In the genomic region with DNA sequence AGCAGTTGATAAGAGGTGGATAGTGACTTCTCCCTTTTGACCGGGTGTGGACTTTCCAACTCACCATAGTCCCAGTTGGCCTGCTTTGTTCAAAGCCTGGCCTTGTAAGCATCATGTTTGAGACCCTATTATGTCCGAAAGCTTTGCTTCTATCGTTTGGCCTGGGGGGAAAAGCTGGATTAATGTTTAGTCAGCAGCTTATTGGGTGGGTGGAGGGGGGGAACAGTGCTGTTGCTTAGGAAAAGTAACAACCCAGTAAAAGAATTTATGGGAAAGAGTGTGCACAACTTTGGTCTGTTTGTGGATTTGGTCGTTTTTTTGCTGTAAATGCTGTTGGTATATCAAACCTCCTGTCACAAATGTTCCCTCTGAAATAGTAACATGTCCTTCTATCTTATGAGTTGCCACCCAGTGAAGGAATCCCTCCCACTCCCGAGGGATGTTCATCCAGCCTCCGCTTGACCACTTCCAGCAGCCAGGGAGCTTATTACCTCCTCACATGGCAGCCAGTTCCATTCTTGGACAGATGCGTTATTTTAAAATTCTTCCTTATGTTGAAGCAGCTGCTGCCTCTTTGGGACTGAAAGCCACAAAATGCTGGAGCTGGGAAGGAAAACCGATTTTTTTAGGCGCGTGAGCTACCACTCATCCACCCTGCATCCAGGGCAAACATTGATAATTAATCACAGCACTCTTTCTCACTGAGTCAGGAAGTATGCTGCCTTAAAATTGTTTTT, we compare ENCODE assay signal across 18 cellular contexts. TPM values are rescaled to one million over a fixed set of nuclear protein-coding genes. Genes with fewer than 3 reads are reported as not detected.
DNase-seq lines count a peak whose midpoint lies in the region; ATAC-seq, FAIRE-seq and TF ChIP-seq lines count a peak whose summit lies in the region.
"Had no signal": no experiment of that assay in that cellular context is flagged by ENCODE, and none has a peak within 500 bp of the region (broad histone marks: within the 10 kb centered on the region; RNA-seq: fewer than 3 reads in every experiment).

No MANE protein-coding gene starts in this region.

- intact Hi-C loops in activated B cell treated with CpG ODN at 0.5 μM for 24 hours (cut with micrococcal nuclease), result no loop called here
- intact Hi-C loops in pancreas (cut with DNase I), result no loop called here
- intact Hi-C loops in transverse colon (cut with DNase I; ENCODE audit: low total_unique reads), result no loop called here

- CTCF ChIA-PET in activated CD8-positive, alpha-beta memory T cell treated with anti-CD3 and anti-CD28 coated beads, Interleukin-2, amount 10 ng/mL, durations not matched to agents 7 days and 5 days (lab: Charles Lee), result interaction anchor here (1.1 to 2.0 kb wide), 3 partner anchors 9 to 39 kb away, joined by 3 to 5 read pairs (median 4); a partner anchor contains a TSS
- CTCF ChIA-PET in activated B cell treated with CpG ODN at 0.5 μM for 24 hours (lab: Charles Lee), result interaction anchor here (1.1 kb wide), 1 partner anchor 25 kb away, joined by 3 read pairs; no protein-coding TSS in a partner anchor

- WGBS in gastroesophageal sphincter (ENCODE audit: low coverage in 1 of 2), 2 donors, result 60 to 63% methylated on average over 8 to 10 of the region's 10 CpGs
- WGBS in pancreas, 2 donors, result 76 to 83% methylated on average over 10 of the region's 10 CpGs
- 77 to 78% methylated on average over 9 to 10 of the region's 10 CpGs for WGBS in transverse colon (ENCODE audit: low coverage in 1 of 2), 2 donors

- no peak for TF ChIP-seq CTCF in activated B cell treated with CpG ODN at 0.5 μM for 24 hours (IDR thresholded peaks at IDR 0.05)
- no peak for TF ChIP-seq CTCF in gastroesophageal sphincter (IDR thresholded peaks at IDR 0.05)
- TF ChIP-seq CTCF in pancreas (IDR thresholded peaks at IDR 0.05), result no peak
- no peak for TF ChIP-seq CTCF in transverse colon (IDR thresholded peaks at IDR 0.05)

- no peaks in the 10 kb centered on the region for H3K9me3 Mint-ChIP-seq in activated CD8-positive, alpha-beta memory T cell treated with anti-CD3 and anti-CD28 coated beads, Interleukin-2, amount 10 ng/mL, durations not matched to agents 7 days and 5 days (ENCODE audit: low read depth)
- H3K9me3 Mint-ChIP-seq in activated B cell treated with CpG ODN at 0.5 μM for 24 hours, result no peaks in the 10 kb centered on the region
- H3K9me3 Mint-ChIP-seq: naive thymus-derived CD8-positive, alpha-beta T cell had no signal

- H3K36me3 Mint-ChIP-seq in activated CD8-positive, alpha-beta memory T cell treated with anti-CD3 and anti-CD28 coated beads, Interleukin-2, amount 10 ng/mL, durations not matched to agents 7 days and 5 days, result peaks cover 36% of the 10 kb centered on the region
- peaks cover 75% of the 10 kb centered on the region for H3K36me3 Mint-ChIP-seq in activated B cell treated with CpG ODN at 0.5 μM for 24 hours (ENCODE audit: low read depth)

- FAIRE-seq in pancreas (lab: Jason Lieb, UNC), result no peak
- FAIRE-seq: HTR-8/SVneo, urothelium cell line had no signal

- TF ChIP-seq EP300 in gastroesophageal sphincter (IDR thresholded peaks at IDR 0.05), result no peak
- no peak for TF ChIP-seq EP300 in transverse colon (IDR thresholded peaks at IDR 0.05; ENCODE audit: low read depth)

- H3K4me1 Mint-ChIP-seq in activated CD8-positive, alpha-beta memory T cell treated with anti-CD3 and anti-CD28 coated beads, Interleukin-2, amount 10 ng/mL, durations not matched to agents 7 days and 5 days, result peaks cover 45% of the 10 kb centered on the region
- H3K4me1 Mint-ChIP-seq in activated B cell treated with CpG ODN at 0.5 μM for 24 hours, result peaks cover 23% of the 10 kb centered on the region

- H3K27ac ChIP-seq in gastroesophageal sphincter (peak overlapping the region in 3 of 4 donors; percentile 35 to 46 (median 46)), subcutaneous abdominal adipose tissue (ENCODE audit: low read depth, low read length) (peak overlapping the region; percentile 33), pancreas (no peak overlapping the region), transverse colon (peak overlapping the region in 1 of 4 donors; percentile 2)
- H3K27ac ChIP-seq: left lung had no signal

- H3K36me3 ChIP-seq in gastroesophageal sphincter (peaks cover 0 to 90% of the 10 kb centered on the region in 2 donors), subcutaneous abdominal adipose tissue (ENCODE audit: control insufficient read depth in 5 of 5, insufficient read depth in 5 of 5, low read length in 5 of 5) (peaks cover 18 to 82% (median 64%) of the 10 kb centered on the region in 5 donors), pancreas (peaks cover 0 to 34% (median 21%) of the 10 kb centered on the region in 3 donors), transverse colon (peaks cover 0 to 38% (median 21%) of the 10 kb centered on the region in 4 donors)

- peak overlapping the region; percentile 83 for H3K27ac Mint-ChIP-seq in activated CD8-positive, alpha-beta memory T cell treated with anti-CD3 and anti-CD28 coated beads, Interleukin-2, amount 10 ng/mL, durations not matched to agents 7 days and 5 days
- peak overlapping the region; percentile 86 for H3K27ac Mint-ChIP-seq in activated B cell treated with CpG ODN at 0.5 μM for 24 hours

- H3K4me3 ChIP-seq in gastroesophageal sphincter (no peak overlapping the region), subcutaneous abdominal adipose tissue (ENCODE audit: low read depth in 1 of 5, low read length in 5 of 5) (no peak overlapping the region), pancreas (no peak overlapping the region), transverse colon (no peak overlapping the region)
- H3K4me3 ChIP-seq: esophagus squamous epithelium, left lung had no signal

- POLR2A ChIA-PET in activated B cell treated with CpG ODN at 0.5 μM for 24 hours (lab: Charles Lee), result interaction anchor here (1.5 kb wide), 1 partner anchor 55 kb away, joined by 3 read pairs; no protein-coding TSS in a partner anchor

- in situ Hi-C loops in transverse colon (cut with MboI; ENCODE audit: low pct_ligation_motif_present in 1 of 4, low pct_unique_long_range_greater_than_20kb in 1 of 4, low sequenced_read_pairs in 3 of 4), result no loop called here

- H3K4me1 ChIP-seq in gastroesophageal sphincter (peaks cover 0 to 53% (median 4%) of the 10 kb centered on the region in 3 donors), subcutaneous abdominal adipose tissue (ENCODE audit: control insufficient read depth in 5 of 5, insufficient read depth in 5 of 5, low read length in 5 of 5) (peaks cover 0 to 27% (median 14%) of the 10 kb centered on the region in 5 donors), pancreas (no peaks in the 10 kb centered on the region), transverse colon (peaks cover 0 to 9% (median 3%) of the 10 kb centered on the region in 4 donors)

- H3K27me3 ChIP-seq in gastroesophageal sphincter (no peaks in the 10 kb centered on the region), subcutaneous abdominal adipose tissue (ENCODE audit: control insufficient read depth in 5 of 5, insufficient read depth in 4 of 5, low read length in 5 of 5) (no peaks in the 10 kb centered on the region), pancreas (no peaks in the 10 kb centered on the region), transverse colon (no peaks in the 10 kb centered on the region)
- H3K27me3 ChIP-seq: esophagus squamous epithelium, left lung had no signal

- DNase-seq in activated CD8-positive, alpha-beta memory T cell treated with anti-CD3 and anti-CD28 coated beads, Interleukin-2, amount 10 ng/mL, durations not matched to agents 7 days and 5 days, result no peak
- DNase-seq in activated CD8-positive, alpha-beta memory T cell treated with anti-CD3 and anti-CD28 coated beads, Interleukin-2, amount 50 U/mL, for 4 hours, result no peak
- DNase-seq in activated B cell treated with CpG ODN at 0.5 μM for 24 hours (no peak), pancreas (no peak), transverse colon (no peak)
- DNase-seq: activated gamma-delta T cell; esophagus squamous epithelium; GOT3; left lung; naive thymus-derived CD8-positive, alpha-beta T cell; NCI-H446 treated with DMSO at 0.1 percent for 48 hours; SIG-M5; stimulated activated CD4-positive, alpha-beta T cell treated with anti-CD3 and anti-CD28 coated beads, Interleukin-4, amount 100 ng/mL, for 24 hours had no signal

- H3K9me3 ChIP-seq in gastroesophageal sphincter (no peaks in the 10 kb centered on the region), subcutaneous abdominal adipose tissue (ENCODE audit: control insufficient read depth in 5 of 5, low read length in 5 of 5) (no peaks in the 10 kb centered on the region), pancreas (no peaks in the 10 kb centered on the region), transverse colon (no peaks in the 10 kb centered on the region)
- H3K9me3 ChIP-seq: esophagus squamous epithelium, left lung had no signal

- no peak overlapping the region for H3K4me3 Mint-ChIP-seq in activated CD8-positive, alpha-beta memory T cell treated with anti-CD3 and anti-CD28 coated beads, Interleukin-2, amount 10 ng/mL, durations not matched to agents 7 days and 5 days
- no peak overlapping the region for H3K4me3 Mint-ChIP-seq in activated B cell treated with CpG ODN at 0.5 μM for 24 hours
- H3K4me3 Mint-ChIP-seq: naive thymus-derived CD8-positive, alpha-beta T cell had no signal

- H3K9ac ChIP-seq in subcutaneous abdominal adipose tissue (ENCODE audit: low read length in 5 of 5), result peak overlapping the region in 1 of 5 donors; percentile 14

- no peak for ATAC-seq in activated CD8-positive, alpha-beta memory T cell treated with anti-CD3 and anti-CD28 coated beads, Interleukin-2, amount 10 ng/mL, durations not matched to agents 7 days and 5 days
- ATAC-seq in activated B cell treated with CpG ODN at 0.5 μM for 24 hours (ENCODE audit: low read depth) (no peak), gastroesophageal sphincter (no peak), pancreas (no peak), HG02642 (IDR thresholded peaks at IDR 0.05; ENCODE audit: poor library complexity, unreplicated experiment) (no peak)
- ATAC-seq: left lung; naive thymus-derived CD8-positive, alpha-beta T cell had no signal

- no peak for TF ChIP-seq POLR2A in gastroesophageal sphincter (IDR thresholded peaks at IDR 0.05)
- no peak for TF ChIP-seq POLR2A in transverse colon (IDR thresholded peaks at IDR 0.05)

- no peaks in the 10 kb centered on the region for H3K27me3 Mint-ChIP-seq in activated CD8-positive, alpha-beta memory T cell treated with anti-CD3 and anti-CD28 coated beads, Interleukin-2, amount 10 ng/mL, durations not matched to agents 7 days and 5 days
- H3K27me3 Mint-ChIP-seq in activated B cell treated with CpG ODN at 0.5 μM for 24 hours, result no peaks in the 10 kb centered on the region
- H3K27me3 Mint-ChIP-seq: naive thymus-derived CD8-positive, alpha-beta T cell had no signal

RNA-seq across cellular contexts. Expression of a gene that starts 10.5 kb away (rescaled TPM):
- total RNA-seq in activated CD8-positive, alpha-beta memory T cell treated with anti-CD3 and anti-CD28 coated beads, Interleukin-2, amount 10 ng/mL, durations not matched to agents 7 days and 5 days, result 10 to 100 TPM; 45.7 to 58.5 TPM
- 53.0 and 60.7 TPM in 2 replicates for total RNA-seq in activated B cell treated with CpG ODN at 0.5 μM for 24 hours
- total RNA-seq in gastroesophageal sphincter, result 100 to 1,000 TPM in 1 of 4 donors, 10 to 100 TPM in 3; 68.2 to 121 (median 92.8) TPM
- total RNA-seq in pancreas, result 10 to 100 TPM; 24.1 to 46.4 (median 30.8) TPM
- polyA plus RNA-seq in pancreas, result 100 to 1,000 TPM; 103 to 106 TPM
- 100 to 1,000 TPM in 1 of 4 donors, 10 to 100 TPM in 3; 60.7 to 102 (median 77.1) TPM for total RNA-seq in transverse colon

RNA-seq across cellular contexts. Expression of a gene that starts 16.9 kb away (rescaled TPM):
- 100 to 1,000 TPM; 472 to 473 TPM for total RNA-seq in activated CD8-positive, alpha-beta memory T cell treated with anti-CD3 and anti-CD28 coated beads, Interleukin-2, amount 10 ng/mL, durations not matched to agents 7 days and 5 days
- total RNA-seq in activated B cell treated with CpG ODN at 0.5 μM for 24 hours (149 and 168 TPM in 2 replicates), gastroesophageal sphincter (10 to 100 TPM in 3 of 4 donors, 1 to 10 TPM in 1; 5.2 to 19.5 (median 14.8) TPM), pancreas (10 to 100 TPM in 2 of 6 donors, 1 to 10 TPM in 4; 1.7 to 17.3 (median 5.9) TPM), transverse colon (10 to 100 TPM in 2 of 4 donors, 1 to 10 TPM in 1, not detected in 1; 7.6 to 18.7 (median 17.6) TPM)
- polyA plus RNA-seq in pancreas, result 10 to 100 TPM; 16.1 to 17.3 TPM

RNA-seq across cellular contexts. Expression of a gene that starts 32.1 kb away (rescaled TPM):
- total RNA-seq in activated CD8-positive, alpha-beta memory T cell treated with anti-CD3 and anti-CD28 coated beads, Interleukin-2, amount 10 ng/mL, durations not matched to agents 7 days and 5 days, result 1 to 10 TPM; 4.5 to 8.4 TPM
- total RNA-seq in activated B cell treated with CpG ODN at 0.5 μM for 24 hours (0.58 and 0.71 TPM in 2 replicates), gastroesophageal sphincter (1 to 10 TPM in 2 of 4 donors, under 1 TPM in 2; 0.16 to 1.5 (median 1.1) TPM), pancreas (1 to 10 TPM; 1.7 to 2.3 (median 2.2) TPM), transverse colon (under 1 TPM in 2 of 4 donors, not detected in 2; 0.14 to 0.64 TPM)
- polyA plus RNA-seq in pancreas, result 1 to 10 TPM in 1 of 2 donors, under 1 TPM in 1; 0.77 to 1.6 TPM

RNA-seq across cellular contexts. Expression of a gene that starts 38.2 kb away (rescaled TPM):
- 10 to 100 TPM; 48.9 to 53.8 TPM for total RNA-seq in activated CD8-positive, alpha-beta memory T cell treated with anti-CD3 and anti-CD28 coated beads, Interleukin-2, amount 10 ng/mL, durations not matched to agents 7 days and 5 days
- total RNA-seq in activated B cell treated with CpG ODN at 0.5 μM for 24 hours, result 50.3 and 52.4 TPM in 2 replicates
- total RNA-seq in gastroesophageal sphincter, result 10 to 100 TPM; 32.8 to 48.0 (median 44.0) TPM
- 10 to 100 TPM; 11.3 to 17.7 (median 14.6) TPM for total RNA-seq in pancreas
- polyA plus RNA-seq in pancreas, result 10 to 100 TPM; 28.1 to 41.1 TPM
- 10 to 100 TPM; 37.8 to 71.2 (median 43.0) TPM for total RNA-seq in transverse colon

RNA-seq across cellular contexts. Expression of a gene that starts 38.5 kb away (rescaled TPM):
- 10 to 100 TPM; 31.0 to 31.2 TPM for total RNA-seq in activated CD8-positive, alpha-beta memory T cell treated with anti-CD3 and anti-CD28 coated beads, Interleukin-2, amount 10 ng/mL, durations not matched to agents 7 days and 5 days
- total RNA-seq in activated B cell treated with CpG ODN at 0.5 μM for 24 hours (38.0 and 39.0 TPM in 2 replicates), gastroesophageal sphincter (10 to 100 TPM; 30.0 to 50.7 (median 36.4) TPM), pancreas (10 to 100 TPM; 15.2 to 23.9 (median 17.5) TPM), transverse colon (10 to 100 TPM; 22.8 to 37.4 (median 27.8) TPM)
- polyA plus RNA-seq in pancreas, result 10 to 100 TPM; 13.2 to 21.0 TPM

Comparison
In these comparisons a context has a peak if more than half of its experiments do, and no peak if none do; other contexts are left out.
1. H3K27ac ChIP-seq: peak in gastroesophageal sphincter (3 of 4) and subcutaneous abdominal adipose tissue (single experiment); none in pancreas (0 of 4).